In the genomic region with DNA sequence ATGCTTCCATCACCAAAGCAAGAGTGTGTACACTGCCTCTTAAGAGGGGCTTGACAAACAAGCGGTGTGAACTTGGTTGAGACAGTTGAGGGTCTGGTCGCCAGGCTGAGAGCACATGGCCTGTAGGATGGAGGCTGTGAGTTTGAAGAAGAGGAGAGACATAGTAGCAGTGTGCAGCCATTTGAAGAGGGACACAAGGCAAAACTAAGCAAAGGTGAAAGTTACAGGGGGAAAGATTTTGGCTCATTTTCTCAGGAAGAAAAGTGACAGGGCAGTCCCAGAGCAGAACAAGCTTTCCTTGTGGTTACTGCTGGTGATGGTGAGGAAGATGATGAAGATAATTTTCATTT, we compare ENCODE assay signal across 12 cellular contexts. TPM values are rescaled to one million over a fixed set of nuclear protein-coding genes. Genes with fewer than 3 reads are reported as not detected.
A peak's percentile ranks its signal among the peaks of the same experiment; 100 is the strongest.
DNase-seq lines count a peak whose midpoint lies in the region; ATAC-seq and TF ChIP-seq lines count a peak whose summit lies in the region.
"Had no signal": no experiment of that assay in that cellular context is flagged by ENCODE, and none has a peak within 500 bp of the region (broad histone marks: within the 10 kb centered on the region; RNA-seq: fewer than 3 reads in every experiment).

No MANE protein-coding gene starts in this region.

- peaks cover 6% of the 10 kb centered on the region for H3K4me1 ChIP-seq in mesenchymal stem cell (ENCODE audit: control insufficient read depth, insufficient read depth, low read depth, low read length)

- peak overlapping the region in 1 of 2 experiments; percentile 45 for H2BK12ac ChIP-seq in mesenchymal stem cell (ENCODE audit: low read length in 2 of 2)

- no peak overlapping the region for H3K4me3 Mint-ChIP-seq in activated naive CD8-positive, alpha-beta T cell treated with anti-CD3 and anti-CD28 coated beads, Interleukin-2, amount 10 ng/mL, durations not matched to agents 7 days and 5 days
- no peak overlapping the region for H3K4me3 Mint-ChIP-seq in activated naive CD8-positive, alpha-beta T cell treated with anti-CD3 and anti-CD28 coated beads, Interleukin-2, amount 50 U/mL, for 24 hours
- peak overlapping the region; percentile 32 for H3K4me3 Mint-ChIP-seq in activated T-helper 17 cell treated with anti-CD3 and anti-CD28 coated beads, Interleukin-2, amount 50 U/mL, for 72 hours
- no peak overlapping the region for H3K4me3 Mint-ChIP-seq in activated CD8-positive, alpha-beta T cell treated with anti-CD3 and anti-CD28 coated beads, Interleukin-2, amount 10 ng/mL, durations not matched to agents 7 days and 5 days
- H3K4me3 Mint-ChIP-seq: CD8-positive, alpha-beta T cell had no signal

- no peak overlapping the region for H3K27ac ChIP-seq in mesenchymal stem cell (ENCODE audit: low read length, poor library complexity, severe bottlenecking)
- H3K27ac ChIP-seq: KMS-11 had no signal

- H3K14ac ChIP-seq in mesenchymal stem cell (ENCODE audit: low read length in 2 of 2), result no peak overlapping the region

- H2BK5ac ChIP-seq in mesenchymal stem cell (ENCODE audit: low read depth, low read length, poor library complexity, severe bottlenecking), result no peak overlapping the region

- no peak for DNase-seq in activated naive CD8-positive, alpha-beta T cell treated with anti-CD3 and anti-CD28 coated beads, Interleukin-2, amount 10 ng/mL, durations not matched to agents 7 days and 5 days
- no peak for DNase-seq in activated naive CD8-positive, alpha-beta T cell treated with anti-CD3 and anti-CD28 coated beads, Interleukin-2, amount 50 U/mL, for 24 hours
- DNase-seq in mesenchymal stem cell, result no peak
- DNase-seq in activated CD8-positive, alpha-beta T cell treated with anti-CD3 and anti-CD28 coated beads, Interleukin-2, amount 10 ng/mL, durations not matched to agents 7 days and 5 days, result no peak
- no peak for DNase-seq in foreskin fibroblast
- DNase-seq: CD8-positive, alpha-beta T cell; MM.1S; NCI-H187 treated with DMSO at 0.1 percent for 48 hours had no signal

- H3K36me3 ChIP-seq in mesenchymal stem cell (ENCODE audit: control insufficient read depth in 1 of 2, insufficient read depth in 2 of 2, low read depth in 1 of 2, low read length in 2 of 2), result no peaks in the 10 kb centered on the region
- H3K36me3 ChIP-seq: BE2C had no signal

- H2BK120ac ChIP-seq in mesenchymal stem cell (ENCODE audit: low read depth, low read length), result no peak overlapping the region

- no peak for ATAC-seq in activated naive CD8-positive, alpha-beta T cell treated with anti-CD3 and anti-CD28 coated beads, Interleukin-2, amount 10 ng/mL, durations not matched to agents 7 days and 5 days (ENCODE audit: low read depth)
- ATAC-seq in activated naive CD8-positive, alpha-beta T cell treated with anti-CD3 and anti-CD28 coated beads, Interleukin-2, amount 50 U/mL, for 24 hours, result no peak
- peak; percentile 8 for ATAC-seq in activated T-helper 17 cell treated with anti-CD3 and anti-CD28 coated beads, Interleukin-2, amount 50 U/mL, for 72 hours (replicated peaks)
- no peak for ATAC-seq in activated CD8-positive, alpha-beta T cell treated with anti-CD3 and anti-CD28 coated beads, Interleukin-2, amount 10 ng/mL, durations not matched to agents 7 days and 5 days
- no peak for ATAC-seq in GM18909 (IDR thresholded peaks at IDR 0.05; ENCODE audit: poor library complexity, unreplicated experiment)
- ATAC-seq: CD8-positive, alpha-beta T cell had no signal

- H3K79me1 ChIP-seq in mesenchymal stem cell (replicated peaks; ENCODE audit: low read length, poor library complexity, severe bottlenecking), result no peaks in the 10 kb centered on the region

- CTCF ChIA-PET in activated CD8-positive, alpha-beta T cell treated with anti-CD3 and anti-CD28 coated beads, Interleukin-2, amount 10 ng/mL, durations not matched to agents 7 days and 5 days (lab: Charles Lee), result no interaction called here

- H2AK5ac ChIP-seq in mesenchymal stem cell (ENCODE audit: low read length, severe bottlenecking), result no peak overlapping the region

- H4K8ac ChIP-seq in mesenchymal stem cell (ENCODE audit: low read length), result no peak overlapping the region

- no peak overlapping the region for H3K9ac ChIP-seq in mesenchymal stem cell (ENCODE audit: low read length)
- H3K9ac ChIP-seq: KMS-11 had no signal

- H3K4me1 Mint-ChIP-seq in activated naive CD8-positive, alpha-beta T cell treated with anti-CD3 and anti-CD28 coated beads, Interleukin-2, amount 10 ng/mL, durations not matched to agents 7 days and 5 days, result peaks cover 18% of the 10 kb centered on the region
- peaks cover 40% of the 10 kb centered on the region for H3K4me1 Mint-ChIP-seq in activated naive CD8-positive, alpha-beta T cell treated with anti-CD3 and anti-CD28 coated beads, Interleukin-2, amount 50 U/mL, for 24 hours
- peaks cover 34% of the 10 kb centered on the region for H3K4me1 Mint-ChIP-seq in activated T-helper 17 cell treated with anti-CD3 and anti-CD28 coated beads, Interleukin-2, amount 50 U/mL, for 72 hours
- H3K4me1 Mint-ChIP-seq in activated CD8-positive, alpha-beta T cell treated with anti-CD3 and anti-CD28 coated beads, Interleukin-2, amount 10 ng/mL, durations not matched to agents 7 days and 5 days (ENCODE audit: low read depth), result peaks cover 20% of the 10 kb centered on the region

- peak overlapping the region in 1 of 2 experiments; percentile 60 for H3K4ac ChIP-seq in mesenchymal stem cell (ENCODE audit: low read depth in 1 of 2, low read length in 2 of 2)

- no peak overlapping the region for H3K23ac ChIP-seq in mesenchymal stem cell (ENCODE audit: low read length in 2 of 2)

- POLR2A ChIA-PET in activated naive CD8-positive, alpha-beta T cell treated with anti-CD3 and anti-CD28 coated beads, Interleukin-2, amount 10 ng/mL, durations not matched to agents 7 days and 5 days (lab: Charles Lee), result no interaction called here
- POLR2A ChIA-PET in activated CD8-positive, alpha-beta T cell treated with anti-CD3 and anti-CD28 coated beads, Interleukin-2, amount 10 ng/mL, durations not matched to agents 7 days and 5 days (lab: Charles Lee), result no interaction called here

- H3K18ac ChIP-seq in mesenchymal stem cell (ENCODE audit: low read depth in 1 of 2, low read length in 2 of 2), result peak overlapping the region in 1 of 2 experiments; percentile 61

- H3K9me3 Mint-ChIP-seq in activated naive CD8-positive, alpha-beta T cell treated with anti-CD3 and anti-CD28 coated beads, Interleukin-2, amount 10 ng/mL, durations not matched to agents 7 days and 5 days, result no peaks in the 10 kb centered on the region
- H3K9me3 Mint-ChIP-seq in activated naive CD8-positive, alpha-beta T cell treated with anti-CD3 and anti-CD28 coated beads, Interleukin-2, amount 50 U/mL, for 24 hours, result no peaks in the 10 kb centered on the region
- H3K9me3 Mint-ChIP-seq in activated T-helper 17 cell treated with anti-CD3 and anti-CD28 coated beads, Interleukin-2, amount 50 U/mL, for 72 hours, result no peaks in the 10 kb centered on the region
- H3K9me3 Mint-ChIP-seq in activated CD8-positive, alpha-beta T cell treated with anti-CD3 and anti-CD28 coated beads, Interleukin-2, amount 10 ng/mL, durations not matched to agents 7 days and 5 days (ENCODE audit: insufficient read depth), result no peaks in the 10 kb centered on the region
- H3K9me3 Mint-ChIP-seq: CD8-positive, alpha-beta T cell had no signal

- H3K9me3 ChIP-seq in mesenchymal stem cell (ENCODE audit: control insufficient read depth, low read length), result no peaks in the 10 kb centered on the region
- H3K9me3 ChIP-seq: BE2C had no signal

- H3K4me2 ChIP-seq in mesenchymal stem cell (ENCODE audit: low read length, poor library complexity, severe bottlenecking), result no peak overlapping the region
- H3K4me2 ChIP-seq: KMS-11 had no signal

- H3K36me3 Mint-ChIP-seq in activated naive CD8-positive, alpha-beta T cell treated with anti-CD3 and anti-CD28 coated beads, Interleukin-2, amount 10 ng/mL, durations not matched to agents 7 days and 5 days, result peaks cover 3% of the 10 kb centered on the region
- peaks cover 2% of the 10 kb centered on the region for H3K36me3 Mint-ChIP-seq in activated naive CD8-positive, alpha-beta T cell treated with anti-CD3 and anti-CD28 coated beads, Interleukin-2, amount 50 U/mL, for 24 hours (ENCODE audit: low read depth)
- no peaks in the 10 kb centered on the region for H3K36me3 Mint-ChIP-seq in activated T-helper 17 cell treated with anti-CD3 and anti-CD28 coated beads, Interleukin-2, amount 50 U/mL, for 72 hours (ENCODE audit: low read depth)
- peaks cover 7% of the 10 kb centered on the region for H3K36me3 Mint-ChIP-seq in activated CD8-positive, alpha-beta T cell treated with anti-CD3 and anti-CD28 coated beads, Interleukin-2, amount 10 ng/mL, durations not matched to agents 7 days and 5 days (ENCODE audit: low read depth)
- H3K36me3 Mint-ChIP-seq: CD8-positive, alpha-beta T cell had no signal

- peak overlapping the region; percentile 4 for H2BK15ac ChIP-seq in mesenchymal stem cell (ENCODE audit: low read depth, poor library complexity, severe bottlenecking)

- H3K27ac Mint-ChIP-seq in activated naive CD8-positive, alpha-beta T cell treated with anti-CD3 and anti-CD28 coated beads, Interleukin-2, amount 10 ng/mL, durations not matched to agents 7 days and 5 days, result peak overlapping the region; percentile 7
- no peak overlapping the region for H3K27ac Mint-ChIP-seq in activated naive CD8-positive, alpha-beta T cell treated with anti-CD3 and anti-CD28 coated beads, Interleukin-2, amount 50 U/mL, for 24 hours
- H3K27ac Mint-ChIP-seq in activated T-helper 17 cell treated with anti-CD3 and anti-CD28 coated beads, Interleukin-2, amount 50 U/mL, for 72 hours, result peak overlapping the region; percentile 50
- H3K27ac Mint-ChIP-seq in activated CD8-positive, alpha-beta T cell treated with anti-CD3 and anti-CD28 coated beads, Interleukin-2, amount 10 ng/mL, durations not matched to agents 7 days and 5 days, result no peak overlapping the region
- H3K27ac Mint-ChIP-seq: CD8-positive, alpha-beta T cell had no signal

- H3K27me3 Mint-ChIP-seq in activated naive CD8-positive, alpha-beta T cell treated with anti-CD3 and anti-CD28 coated beads, Interleukin-2, amount 10 ng/mL, durations not matched to agents 7 days and 5 days, result peaks cover 3% of the 10 kb centered on the region
- H3K27me3 Mint-ChIP-seq in activated naive CD8-positive, alpha-beta T cell treated with anti-CD3 and anti-CD28 coated beads, Interleukin-2, amount 50 U/mL, for 24 hours, result no peaks in the 10 kb centered on the region
- no peaks in the 10 kb centered on the region for H3K27me3 Mint-ChIP-seq in activated T-helper 17 cell treated with anti-CD3 and anti-CD28 coated beads, Interleukin-2, amount 50 U/mL, for 72 hours
- no peaks in the 10 kb centered on the region for H3K27me3 Mint-ChIP-seq in activated CD8-positive, alpha-beta T cell treated with anti-CD3 and anti-CD28 coated beads, Interleukin-2, amount 10 ng/mL, durations not matched to agents 7 days and 5 days (ENCODE audit: low read depth)

- no peak for TF ChIP-seq CTCF in foreskin fibroblast (IDR thresholded peaks at IDR 0.05; ENCODE audit: low read depth, low read length)

- H3K27me3 ChIP-seq in mesenchymal stem cell (ENCODE audit: control insufficient read depth in 1 of 2, insufficient read depth in 1 of 2, low read length in 2 of 2), result no peaks in the 10 kb centered on the region
- H3K27me3 ChIP-seq: BE2C had no signal

- no peak overlapping the region for H3K4me3 ChIP-seq in mesenchymal stem cell (ENCODE audit: insufficient read depth in 1 of 2, low read depth in 1 of 2, low read length in 2 of 2)
- no peak overlapping the region for H3K4me3 ChIP-seq in foreskin fibroblast (ENCODE audit: low read depth in 1 of 2, low read length in 2 of 2)

- H4K91ac ChIP-seq in mesenchymal stem cell (ENCODE audit: low read length), result no peak overlapping the region

- H2AFZ ChIP-seq in mesenchymal stem cell (ENCODE audit: low read depth, low read length), result no peak overlapping the region

- 98% methylated on average over 2 of the region's 2 CpGs for WGBS in mesenchymal stem cell

RNA-seq across cellular contexts. Expression of a gene that starts 11.3 kb away (rescaled TPM):
- total RNA-seq in activated naive CD8-positive, alpha-beta T cell treated with anti-CD3 and anti-CD28 coated beads, Interleukin-2, amount 10 ng/mL, durations not matched to agents 7 days and 5 days, result 10 to 100 TPM; 22.1 to 23.2 TPM
- 10 to 100 TPM in 1 of 2 donors, 1 to 10 TPM in 1; 9.9 to 16.3 TPM for total RNA-seq in activated T-helper 17 cell treated with anti-CD3 and anti-CD28 coated beads, Interleukin-2, amount 50 U/mL, for 72 hours
- 10.6 TPM for polyA plus RNA-seq in mesenchymal stem cell (2013, experiment 1 of 2)
- 10.7 TPM for polyA plus RNA-seq in mesenchymal stem cell (2013, experiment 2 of 2)
- 10 to 100 TPM; 15.5 to 16.2 TPM for total RNA-seq in activated CD8-positive, alpha-beta T cell treated with anti-CD3 and anti-CD28 coated beads, Interleukin-2, amount 10 ng/mL, durations not matched to agents 7 days and 5 days

Comparison
In these comparisons a context has a peak if more than half of its experiments do, and no peak if none do; other contexts are left out.
1. H3K27ac Mint-ChIP-seq: peak in activated naive CD8-positive, alpha-beta T cell treated with anti-CD3 and anti-CD28 coated beads, Interleukin-2, amount 10 ng/mL, durations not matched to agents 7 days and 5 days (single experiment) and activated T-helper 17 cell treated with anti-CD3 and anti-CD28 coated beads, Interleukin-2, amount 50 U/mL, for 72 hours (single experiment); none in activated naive CD8-positive, alpha-beta T cell treated with anti-CD3 and anti-CD28 coated beads, Interleukin-2, amount 50 U/mL, for 24 hours (single experiment) and activated CD8-positive, alpha-beta T cell treated with anti-CD3 and anti-CD28 coated beads, Interleukin-2, amount 10 ng/mL, durations not matched to agents 7 days and 5 days (single experiment).